In the genomic region with DNA sequence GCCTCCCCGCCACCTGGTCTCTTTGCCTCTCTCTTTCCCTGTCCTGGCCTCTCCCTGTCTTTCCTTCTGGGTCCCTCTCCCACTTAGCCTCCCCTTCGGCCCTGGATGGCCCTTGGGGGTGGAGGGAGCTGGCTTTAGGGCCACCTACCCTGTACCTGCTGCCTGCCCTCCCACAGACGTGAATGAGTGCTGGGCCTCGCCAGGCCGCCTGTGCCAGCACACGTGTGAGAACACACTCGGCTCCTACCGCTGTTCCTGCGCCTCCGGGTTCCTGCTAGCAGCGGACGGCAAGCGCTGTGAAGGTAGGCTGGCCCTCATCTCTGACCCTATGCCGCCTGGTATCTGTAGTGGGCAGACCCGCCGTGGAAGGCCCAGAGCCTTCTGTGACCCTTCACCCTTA, we compare ENCODE assay signal across 14 cellular contexts.
DNase-seq lines count a peak whose midpoint lies in the region; ATAC-seq and TF ChIP-seq lines count a peak whose summit lies in the region.
"Had no signal": no experiment of that assay in that cellular context is flagged by ENCODE, and none has a peak within 500 bp of the region (broad histone marks: within the 10 kb centered on the region; RNA-seq: fewer than 3 reads in every experiment).

No MANE protein-coding gene starts in this region.

- in situ Hi-C loops in brain microvascular endothelial cell (cut with HindIII; ENCODE audit: low pct_ligation_motif_present, low sequenced_read_pairs), result loop anchor here (25.0 kb wide), 1 partner anchor 117 kb away; no protein-coding TSS in a partner anchor

- no peaks in the 10 kb centered on the region for H3K4me1 Mint-ChIP-seq in Caco-2 (ENCODE audit: low read depth, unreplicated experiment)
- no peaks in the 10 kb centered on the region for H3K4me1 Mint-ChIP-seq in central memory CD8-positive, alpha-beta T cell
- H3K4me1 Mint-ChIP-seq in stimulated activated effector memory CD8-positive, alpha-beta T cell treated with anti-CD3 and anti-CD28 coated beads, Interleukin-12 subunit alpha, Interleukin-12 subunit beta, amount 100 ng/mL, for 72 hours, result no peaks in the 10 kb centered on the region
- H3K4me1 Mint-ChIP-seq: CD8-positive, alpha-beta memory T cell had no signal

- ATAC-seq in central memory CD8-positive, alpha-beta T cell (replicated peaks; ENCODE audit: extremely low read depth, poor library complexity, severe bottlenecking), result no peak
- ATAC-seq in stimulated activated effector memory CD8-positive, alpha-beta T cell treated with anti-CD3 and anti-CD28 coated beads, Interleukin-12 subunit alpha, Interleukin-12 subunit beta, amount 100 ng/mL, for 72 hours, result no peak
- ATAC-seq: A549, GM12878 had no signal

- H3K36me3 ChIP-seq in Caco-2 (ENCODE audit: control insufficient read depth, insufficient read depth, low read length), result no peaks in the 10 kb centered on the region
- H3K36me3 ChIP-seq in H7 (replicated peaks; ENCODE audit: control insufficient read depth, insufficient read depth, low read length), result no peaks in the 10 kb centered on the region
- no peaks in the 10 kb centered on the region for H3K36me3 ChIP-seq in brain microvascular endothelial cell (replicated peaks)
- H3K36me3 ChIP-seq: BE2C had no signal

- H3K36me3 Mint-ChIP-seq in Caco-2 (ENCODE audit: insufficient read depth, unreplicated experiment), result peaks cover 4% of the 10 kb centered on the region
- peaks cover 2% of the 10 kb centered on the region for H3K36me3 Mint-ChIP-seq in central memory CD8-positive, alpha-beta T cell (ENCODE audit: insufficient read depth)
- H3K36me3 Mint-ChIP-seq in stimulated activated effector memory CD8-positive, alpha-beta T cell treated with anti-CD3 and anti-CD28 coated beads, Interleukin-12 subunit alpha, Interleukin-12 subunit beta, amount 100 ng/mL, for 72 hours, result no peaks in the 10 kb centered on the region
- H3K36me3 Mint-ChIP-seq: CD8-positive, alpha-beta memory T cell had no signal

- no peak overlapping the region for H3K27ac ChIP-seq in brain microvascular endothelial cell
- H3K27ac ChIP-seq: A549, C4-2B, HL-60 had no signal

- H3K27me3 ChIP-seq in Caco-2 (replicated peaks; ENCODE audit: control insufficient read depth, insufficient read depth, low read length) (no peaks in the 10 kb centered on the region), H7 (ENCODE audit: control insufficient read depth, insufficient read depth, low read length) (no peaks in the 10 kb centered on the region), brain microvascular endothelial cell (replicated peaks) (no peaks in the 10 kb centered on the region)
- H3K27me3 ChIP-seq: BE2C had no signal

- H3K4me3 Mint-ChIP-seq in Caco-2 (ENCODE audit: unreplicated experiment), result no peak overlapping the region
- no peak overlapping the region for H3K4me3 Mint-ChIP-seq in central memory CD8-positive, alpha-beta T cell
- H3K4me3 Mint-ChIP-seq in stimulated activated effector memory CD8-positive, alpha-beta T cell treated with anti-CD3 and anti-CD28 coated beads, Interleukin-12 subunit alpha, Interleukin-12 subunit beta, amount 100 ng/mL, for 72 hours, result no peak overlapping the region
- H3K4me3 Mint-ChIP-seq: CD8-positive, alpha-beta memory T cell had no signal

- no TSS peak for BruUV-seq in Caco-2 (replicated peaks; lab: Mats Ljungman, UMichigan)

- H3K9me3 ChIP-seq in Caco-2, result no peaks in the 10 kb centered on the region
- H3K9me3 ChIP-seq: A549, BE2C had no signal

- no peaks in the 10 kb centered on the region for H3K27me3 Mint-ChIP-seq in Caco-2 (ENCODE audit: insufficient read depth, unreplicated experiment)
- peaks cover 15% of the 10 kb centered on the region for H3K27me3 Mint-ChIP-seq in central memory CD8-positive, alpha-beta T cell

- POLR2A ChIA-PET in Caco-2 (lab: Charles Lee), result no interaction called here

- CTCF ChIA-PET in Caco-2 (lab: Charles Lee), result no interaction called here

- H3K4me3 ChIP-seq in Caco-2 (ENCODE audit: low read depth, low read length) (no peak overlapping the region), H7 (ENCODE audit: insufficient read depth, low read depth, low read length) (no peak overlapping the region), brain microvascular endothelial cell (ENCODE audit: low read depth, low read length) (no peak overlapping the region)
- H3K4me3 ChIP-seq: A549, GM12878 had no signal

- TF ChIP-seq CTCF in Caco-2 (IDR thresholded peaks at IDR 0.05; ENCODE audit: insufficient read depth in 1 of 2, low read depth in 1 of 2, low read length in 1 of 2, severe bottlenecking in 1 of 2, unreplicated experiment in 1 of 2) (no peak), brain microvascular endothelial cell (IDR thresholded peaks at IDR 0.05; ENCODE audit: low read depth, low read length, missing control alignments) (no peak)

- no peaks in the 10 kb centered on the region for H3K4me1 ChIP-seq in Caco-2
- H3K4me1 ChIP-seq: A549, BE2C had no signal

- H3K27ac Mint-ChIP-seq in Caco-2 (ENCODE audit: unreplicated experiment), result peak overlapping the region; percentile 20
- H3K27ac Mint-ChIP-seq in central memory CD8-positive, alpha-beta T cell (ENCODE audit: low read depth), result peak overlapping the region; percentile 60
- H3K27ac Mint-ChIP-seq in stimulated activated effector memory CD8-positive, alpha-beta T cell treated with anti-CD3 and anti-CD28 coated beads, Interleukin-12 subunit alpha, Interleukin-12 subunit beta, amount 100 ng/mL, for 72 hours, result peak overlapping the region; percentile 14
- H3K27ac Mint-ChIP-seq: CD8-positive, alpha-beta memory T cell had no signal

- H3K9me3 Mint-ChIP-seq in Caco-2 (ENCODE audit: unreplicated experiment), result no peaks in the 10 kb centered on the region
- no peaks in the 10 kb centered on the region for H3K9me3 Mint-ChIP-seq in central memory CD8-positive, alpha-beta T cell
- no peaks in the 10 kb centered on the region for H3K9me3 Mint-ChIP-seq in stimulated activated effector memory CD8-positive, alpha-beta T cell treated with anti-CD3 and anti-CD28 coated beads, Interleukin-12 subunit alpha, Interleukin-12 subunit beta, amount 100 ng/mL, for 72 hours

- DNase-seq in Caco-2 (no peak), H7 (peak; percentile 51), brain microvascular endothelial cell (no peak), NCI-H1694 treated with DMSO at 0.1 percent for 48 hours (lab: John Stamatoyannopoulos, UW) (no peak)
- DNase-seq in central memory CD8-positive, alpha-beta T cell (ENCODE audit: low spot score in 2 of 2), result no peak
- no peak for DNase-seq in stimulated activated effector memory CD8-positive, alpha-beta T cell treated with anti-CD3 and anti-CD28 coated beads, Interleukin-12 subunit alpha, Interleukin-12 subunit beta, amount 100 ng/mL, for 72 hours (ENCODE audit: low spot score in 2 of 2)
- DNase-seq: BE2C; CD8-positive, alpha-beta memory T cell; GOT3; HCEC 1CT had no signal

- intact Hi-C loops in Caco-2 (cut with micrococcal nuclease; ENCODE audit: unreplicated experiment), result no loop called here
